ENCODE assay signal across 23 cellular contexts in the genomic region with DNA sequence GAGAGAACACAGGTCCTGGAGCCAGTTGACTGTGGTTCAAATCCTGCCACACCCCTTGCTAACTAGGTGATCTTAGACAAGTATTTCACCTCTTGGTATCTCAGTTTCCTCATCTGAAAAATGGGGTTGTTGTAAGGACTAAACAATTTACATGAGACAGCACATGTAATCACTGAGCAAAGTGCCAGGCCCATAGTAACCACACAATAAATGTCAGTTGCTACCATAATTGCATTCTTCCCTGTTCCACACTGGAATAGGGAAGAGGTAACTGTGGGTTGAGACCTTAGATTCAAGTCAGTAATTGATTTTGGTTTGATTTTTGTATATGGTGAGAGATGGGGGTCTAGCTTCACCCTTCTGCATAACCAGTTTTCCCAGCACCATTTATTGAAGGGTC.
"Had no signal": no experiment of that assay in that cellular context is flagged by ENCODE, and none has a peak within 500 bp of the region (broad histone marks: within the 10 kb centered on the region; RNA-seq: fewer than 3 reads in every experiment).

No MANE protein-coding gene starts in this region.

- ATAC-seq: activated CD4-positive, alpha-beta T cell treated with anti-CD3 and anti-CD28 coated beads for 36 hours; naive thymus-derived CD4-positive, alpha-beta T cell; stimulated activated memory B cell treated with anti-CD40 and anti-IgM and Interleukin-4, amounts not matched to agents 10 μg/mL and 1 μg/mL and 100 μg/mL, for 72 hours; stimulated activated naive CD8-positive, alpha-beta T cell treated with anti-CD3 and anti-CD28 coated beads, Interleukin-15, amount 100 ng/mL, for 72 hours had no signal

- H3K36me3 ChIP-seq: ovary had no signal

- H3K9me3 ChIP-seq: esophagus squamous epithelium, ovary, vagina had no signal

- H3K27ac ChIP-seq: esophagus squamous epithelium, ovary, vagina had no signal

- H3K27me3 ChIP-seq: esophagus squamous epithelium, ovary, vagina had no signal

- DNase-seq: activated CD4-positive, alpha-beta T cell treated with anti-CD3 and anti-CD28 coated beads for 36 hours; activated CD4-positive, alpha-beta T cell treated with anti-CD3 and anti-CD28 coated beads, Interleukin-2, amount 50 U/mL, for 4 hours; activated CD4-positive, CD25-positive, alpha-beta regulatory T cell; activated effector memory CD4-positive, alpha-beta T cell treated with anti-CD3 and anti-CD28 coated beads, Interleukin-2, amount 50 U/mL, for 16 hours; activated naive CD4-positive, alpha-beta T cell treated with anti-CD3 and anti-CD28 coated beads for 36 hours; activated naive CD8-positive, alpha-beta T cell treated with anti-CD3 and anti-CD28 coated beads, Interleukin-2, amount 10 ng/mL, durations not matched to agents 7 days and 5 days; activated T-cell treated with anti-CD3 and anti-CD28 coated beads, Interleukin-2, amount 50 U/mL, for 1 hour; central memory CD4-positive, alpha-beta T cell; effector CD4-positive, alpha-beta T cell; esophagus squamous epithelium; foreskin melanocyte; kidney glomerular epithelial cell; naive thymus-derived CD4-positive, alpha-beta T cell; ovary; retina; stimulated activated CD4-positive, alpha-beta T cell treated with anti-CD3 and anti-CD28 coated beads, Interleukin-1b, Interleukin-23, amount 100 ng/mL, for 48 hours; stimulated activated CD4-positive, alpha-beta T cell treated with anti-CD3 and anti-CD28 coated beads, Interleukin-4, amount 100 ng/mL, for 4 hours; stimulated activated CD8-positive, alpha-beta memory T cell treated with anti-CD3 and anti-CD28 coated beads, Interleukin-4, amount 100 ng/mL, for 48 hours; stimulated activated naive CD8-positive, alpha-beta T cell treated with anti-CD3 and anti-CD28 coated beads, Interleukin-15, amount 100 ng/mL, for 72 hours; T-helper 1 cell had no signal

- H3K4me3 ChIP-seq: esophagus squamous epithelium, ovary, smooth muscle cell, vagina had no signal
